ENCODE assay signal across 2 cellular contexts in genomic region chr7:140529428-140529827, GRCh38. TPM values are rescaled to one million over a fixed set of nuclear protein-coding genes. Genes with fewer than 3 reads are reported as not detected.
DNase-seq lines count a peak whose midpoint lies in the region; ATAC-seq, FAIRE-seq and TF ChIP-seq lines count a peak whose summit lies in the region.
"Not testable (repeated sequence)": the region's sequence is repeated elsewhere in the genome, so short reads cannot be mapped to it uniquely, and the experiment has no call there.

No MANE protein-coding gene starts in this region.

- BruUV-seq in K562 (replicated peaks; lab: Mats Ljungman, UMichigan), result not testable (repeated sequence)

- not testable (repeated sequence) for TF ChIP-seq POLR2A in K562 (conservative IDR thresholded peaks at IDR 0.05)

- H3K27ac ChIP-seq in HEK293 (ENCODE audit: extremely low read depth, low read depth, low read length); K562 (ENCODE audit: extremely low read depth, low read depth, low read length): not testable (repeated sequence)

- H3K79me2 ChIP-seq in K562 (ENCODE audit: control insufficient read depth, insufficient read depth, low read length), result not testable (repeated sequence)

- CTCF ChIA-PET in HEK293 (lab: Yijun Ruan, JAX), result interaction anchor here (0.6 kb wide), 1 partner anchor 10 kb away, joined by 3 read pairs; no protein-coding TSS in a partner anchor
- CTCF ChIA-PET in K562 (lab: Yijun Ruan, JAX; ENCODE audit: low intra/inter-chr PET ratio), result not testable (repeated sequence)

- H2AFZ ChIP-seq in K562 (ENCODE audit: low read depth, low read length), result not testable (repeated sequence)

- not testable (repeated sequence) for H3K36me3 ChIP-seq in HEK293 (ENCODE audit: control insufficient read depth in 2 of 2, insufficient read depth in 1 of 2, low read length in 2 of 2); K562 (ENCODE audit: control insufficient read depth, insufficient read depth, low read length)

- not testable (repeated sequence) for TF ChIP-seq EP300 in K562 (IDR thresholded peaks at IDR 0.05; ENCODE audit: low read length)

- not testable (repeated sequence) for H3K9me3 ChIP-seq in HEK293 (ENCODE audit: control insufficient read depth, insufficient read depth, low read depth, low read length); K562 (replicated peaks; ENCODE audit: control insufficient read depth, insufficient read depth, low read depth, low read length)

- peaks cover 51 to 69% of the 10 kb centered on the region in 2 experiments for H3K27me3 ChIP-seq in K562 (ENCODE audit: control insufficient read depth in 2 of 2, insufficient read depth in 2 of 2, low read length in 2 of 2)

- H3K4me2 ChIP-seq in K562 (ENCODE audit: insufficient read depth, low read length), result not testable (repeated sequence)

- POLR2A ChIA-PET in HEK293 (lab: Yijun Ruan, JAX), result not testable (repeated sequence)
- POLR2A ChIA-PET in K562 (lab: Yijun Ruan, JAX), result interaction anchor here (0.5 kb wide), 1 partner anchor 30 kb away, joined by 3 read pairs; no protein-coding TSS in a partner anchor

- intact Hi-C loops in K562 (cut with micrococcal nuclease), result not testable (repeated sequence)

- not testable (repeated sequence) for TF ChIP-seq RAD21 in K562 (CRISPR knock-in tag; conservative IDR thresholded peaks at IDR 0.05 in 1 of 2, IDR thresholded peaks at IDR 0.05 in 1 of 2)

- H3K9ac ChIP-seq in K562 (ENCODE audit: insufficient read depth in 1 of 2, low read depth in 2 of 2, low read length in 2 of 2), result not testable (repeated sequence)

- not testable (repeated sequence) for DNase-seq in K562 (ENCODE audit: extremely low read depth in 1 of 4, low spot score in 3 of 4)

- H3K9me1 ChIP-seq in K562 (ENCODE audit: control insufficient read depth, insufficient read depth, low read length), result not testable (repeated sequence)

- TF ChIP-seq CTCF in HEK293 (tag by site-specific recombination; IDR thresholded peaks at IDR 0.05); K562 (IDR thresholded peaks at IDR 0.05 in 2 of 3, conservative IDR thresholded peaks at IDR 0.05 in 1 of 3; ENCODE audit: insufficient read depth in 2 of 3, low read depth in 1 of 3, low read length in 3 of 3): not testable (repeated sequence)

- ATAC-seq in K562, result not testable (repeated sequence)

- not testable (repeated sequence) for H4K20me1 ChIP-seq in K562 (replicated peaks; ENCODE audit: control insufficient read depth, insufficient read depth, low read length)

- in situ Hi-C loops in K562 (cut with MboI), result not testable (repeated sequence)

- FAIRE-seq in K562 (lab: Jason Lieb, UNC), result not testable (repeated sequence)

- not testable (repeated sequence) for H3K4me1 ChIP-seq in HEK293 (ENCODE audit: control insufficient read depth, insufficient read depth, low read length)
- peaks cover 0 to 17% of the 10 kb centered on the region in 2 experiments; a peak in 3 of 5 replicates for H3K4me1 ChIP-seq in K562 (replicated peaks in 1 of 2; ENCODE audit: control insufficient read depth in 2 of 2, insufficient read depth in 2 of 2, low read length in 2 of 2)

- WGBS in K562 (ENCODE audit: insufficient coverage, low coverage, missing lambda C conversion rate), result 23% methylated on average over 4 of the region's 4 CpGs

- H3K4me3 ChIP-seq in HEK293 (ENCODE audit: low read depth, low read length); K562: not testable (repeated sequence)

TF ChIP-seq in HEK293, 187 proteins besides CTCF, POLR2A, EP300 and RAD21:
- TF ChIP-seq ZNF146 (tag by site-specific recombination; IDR thresholded peaks at IDR 0.05) (peak; percentile 96), ZNF580 (tag by site-specific recombination; IDR thresholded peaks at IDR 0.05) (peak; percentile 77)

TF ChIP-seq in K562, 482 proteins besides CTCF, POLR2A, EP300 and RAD21:
- TF ChIP-seq BCOR (IDR thresholded peaks at IDR 0.05) (peak; percentile 47; the same call in 1 of the 2 replicates), KDM1A (IDR thresholded peaks at IDR 0.05) (peak in 1 of 2 experiments; percentile 27; a peak in 1 of 4 replicates), ZNF146 (CRISPR knock-in tag; IDR thresholded peaks at IDR 0.05; ENCODE audit: unreplicated experiment) (peak; percentile 85)

RNA-seq across cellular contexts. Expression of gene MKRN1, which starts 50.1 kb away (rescaled TPM):
- total RNA-seq in K562 (2011; cell fraction: chromatin; rRNA removed; ENCODE audit: low replicate concordance), result 105 and 157 TPM in 2 replicates
- 62.0 and 63.3 TPM in 2 replicates for total RNA-seq in K562 (2011; cell fraction: nucleolus; rRNA removed)
- total RNA-seq in K562 (2011; cell fraction: nucleoplasm; rRNA removed), result 108 and 126 TPM in 2 replicates
- 60.7 and 73.9 TPM in 2 replicates for total RNA-seq in K562 (2014; rRNA removed)
- 82.0 and 92.2 TPM in 2 replicates for total RNA-seq in K562 (2014; rRNA removed; fragmentation: Illumina TruSeq; extraction: Trizol)
- 79.0 and 87.1 TPM in 2 replicates for total RNA-seq in K562 (2015; rRNA removed; fragmentation: Illumina TruSeq; extraction: Trizol)
- 70.7 and 87.5 TPM in 2 replicates for total RNA-seq in K562 (2021)
- polyA plus RNA-seq in K562 (2011; rRNA removed), result 72.4 and 87.9 TPM in 2 replicates
- 48.3 and 81.3 TPM in 2 replicates for polyA plus RNA-seq in K562 (2011; cell fraction: cytosol; rRNA removed)
- polyA plus RNA-seq in K562 (2011; cell fraction: nucleus; rRNA removed), result 55.8 and 88.3 TPM in 2 replicates
- 75.1 and 81.2 TPM in 2 replicates for polyA plus RNA-seq in K562 (2012)
- 80.8 and 90.3 TPM in 2 replicates for polyA plus RNA-seq in K562 (2014; fragmentation: Illumina TruSeq; extraction: Trizol)
- polyA plus RNA-seq in K562 (2014; fragmentation: Nextera tagmentation; extraction: Ambion mirVana), result 10 to 100 TPM; 30.5 to 33.5 TPM
- polyA plus RNA-seq in K562 (2014; rRNA removed), result 75.8 and 76.0 TPM in 2 replicates
- polyA minus RNA-seq in K562 (2011; rRNA and poly(A)+ RNA removed), result 120 and 131 TPM in 2 replicates
- polyA minus RNA-seq in K562 (2011; cell fraction: cytosol; rRNA and poly(A)+ RNA removed), result 38.2 and 52.5 TPM in 2 replicates
- 30.3 and 62.9 TPM in 2 replicates for polyA minus RNA-seq in K562 (2011; cell fraction: nucleus; rRNA and poly(A)+ RNA removed)
